Comparison of ENCODE assay signal across 25 cellular contexts in the genomic region with DNA sequence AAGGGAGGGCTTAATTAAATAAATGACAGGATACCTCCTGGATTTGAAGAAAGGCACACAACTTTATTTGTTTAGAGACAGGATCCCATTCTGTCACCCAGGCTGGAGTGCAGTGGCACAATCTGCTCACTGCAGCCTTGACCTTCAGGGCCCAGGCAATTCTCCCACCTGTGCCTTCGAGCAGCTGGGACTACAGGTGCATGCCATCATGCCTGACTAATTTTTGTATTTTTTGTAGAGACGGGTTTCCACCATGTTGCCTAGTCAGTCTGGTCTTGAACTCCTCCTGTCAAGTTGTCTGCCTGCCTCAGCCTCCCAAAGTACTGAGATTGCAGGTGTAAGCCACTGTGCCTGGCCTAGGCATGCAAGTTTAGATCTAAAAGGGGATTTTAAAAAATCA.
"Had no signal": no experiment of that assay in that cellular context is flagged by ENCODE, and none has a peak within 500 bp of the region (broad histone marks: within the 10 kb centered on the region; RNA-seq: fewer than 3 reads in every experiment).

No MANE protein-coding gene starts in this region.

- H3K9me3 ChIP-seq: gastrocnemius medialis, ovary, psoas muscle, sigmoid colon, stomach, thyroid gland, vagina had no signal

- H3K4me3 ChIP-seq: gastrocnemius medialis, lung, ovary, psoas muscle, sigmoid colon, stomach, thyroid gland, vagina had no signal

- FAIRE-seq: keratinocyte had no signal

- DNase-seq: effector CD8-positive, alpha-beta T cell; endodermal cell; foreskin fibroblast; gastrocnemius medialis; head of caudate nucleus; natural killer cell; occipital lobe; ovary; posterior cingulate gyrus; psoas muscle; right cardiac atrium; sigmoid colon; stimulated activated CD4-positive, alpha-beta T cell treated with anti-CD3 and anti-CD28 coated beads, Interleukin-2, amount 100 ng/mL, for 24 hours; stimulated activated CD4-positive, alpha-beta T cell treated with anti-CD3 and anti-CD28 coated beads, Interleukin-4, amount 100 ng/mL, for 24 hours; stimulated activated naive CD4-positive, alpha-beta T cell treated with Interleukin-2 at 50 U/mL for 16 hours; stomach; thyroid gland; trophoblast cell had no signal

- H3K27ac ChIP-seq: epithelial cell of prostate, gastrocnemius medialis, ovary, psoas muscle, sigmoid colon, stomach, thyroid gland, vagina had no signal

- H3K27me3 ChIP-seq: gastrocnemius medialis, ovary, sigmoid colon, stomach, thyroid gland, vagina had no signal

- H3K36me3 ChIP-seq: gastrocnemius medialis, ovary, sigmoid colon, stomach, thyroid gland, vagina had no signal

- H3K4me1 ChIP-seq: gastrocnemius medialis, psoas muscle, sigmoid colon, stomach, thyroid gland, vagina had no signal

- ATAC-seq: esophagus mucosa; gastrocnemius medialis; left lobe of liver; natural killer cell; psoas muscle; right cardiac atrium; stimulated activated effector memory CD8-positive, alpha-beta T cell treated with anti-CD3 and anti-CD28 coated beads, Interleukin-12 subunit alpha, Interleukin-12 subunit beta, amount 100 ng/mL, for 72 hours had no signal
